Comparison of ENCODE assay signal across 1 cellular context in genomic region chr2:19127616-19128015, GRCh38.
TF ChIP-seq lines count a peak whose summit lies in the region.

No MANE protein-coding gene starts in this region.

TF ChIP-seq in IMR-90, 13 proteins besides CTCF, POLR2A, EP300 and RAD21 (continued from another document):
- TF ChIP-seq ELK1 (IDR thresholded peaks at IDR 0.05; ENCODE audit: borderline replicate concordance, low read depth, low read length) (no peak), RCOR1 (IDR thresholded peaks at IDR 0.05; ENCODE audit: insufficient replicate concordance, low read length) (no peak), MAZ (IDR thresholded peaks at IDR 0.05; ENCODE audit: borderline replicate concordance, low read depth, low read length) (no peak), USF2 (IDR thresholded peaks at IDR 0.05; ENCODE audit: low read depth, low read length) (no peak), BHLHE40 (IDR thresholded peaks at IDR 0.05; ENCODE audit: low read depth, low read length) (no peak), CHD1 (IDR thresholded peaks at IDR 0.05; ENCODE audit: low read depth, low read length) (no peak), MAFK (IDR thresholded peaks at IDR 0.05; ENCODE audit: low read depth, low read length) (no peak), FOS (IDR thresholded peaks at IDR 0.05; ENCODE audit: low read depth, low read length) (no peak), MXI1 (IDR thresholded peaks at IDR 0.05; ENCODE audit: borderline replicate concordance, low read depth, low read length) (no peak), SMC3 (IDR thresholded peaks at IDR 0.05; ENCODE audit: low read depth, low read length) (no peak)
